ENCODE assay signal across 25 cellular contexts in genomic region chr17:80319262-80319998, GRCh38. TPM values are rescaled to one million over a fixed set of nuclear protein-coding genes. Genes with fewer than 3 reads are reported as not detected.
DNase-seq lines count a peak whose midpoint lies in the region; ATAC-seq, FAIRE-seq and TF ChIP-seq lines count a peak whose summit lies in the region.
"Had no signal": no experiment of that assay in that cellular context is flagged by ENCODE, and none has a peak within 500 bp of the region (broad histone marks: within the 10 kb centered on the region; RNA-seq: fewer than 3 reads in every experiment).

No MANE protein-coding gene starts in this region.

- peaks cover 25% of the 10 kb centered on the region for H3K36me3 Mint-ChIP-seq in activated naive CD8-positive, alpha-beta T cell
- peaks cover 74% of the 10 kb centered on the region for H3K36me3 Mint-ChIP-seq in activated naive CD8-positive, alpha-beta T cell treated with anti-CD3 and anti-CD28 coated beads for 36 hours
- peaks cover 92% of the 10 kb centered on the region for H3K36me3 Mint-ChIP-seq in activated T-helper 17 cell treated with anti-CD3 and anti-CD28 coated beads, Interleukin-2, amount 50 U/mL, for 72 hours (ENCODE audit: low read depth)
- H3K36me3 Mint-ChIP-seq in neural crest cell (ENCODE audit: low read depth) = peaks cover 37% of the 10 kb centered on the region

- TF ChIP-seq CTCF in neural crest cell (conservative IDR thresholded peaks at IDR 0.05) (no peak), dorsolateral prefrontal cortex (IDR thresholded peaks at IDR 0.05 in 54 of 56, conservative IDR thresholded peaks at IDR 0.05 in 2 of 56; ENCODE audit: low read depth in 1 of 56, partially characterized antibody in 56 of 56) (no peak)

- H3K27ac ChIP-seq in dorsolateral prefrontal cortex = no peak overlapping the region
- H3K27ac ChIP-seq: prostate gland, stomach, tibial nerve had no signal

- no peaks in the 10 kb centered on the region for H3K27me3 Mint-ChIP-seq in activated naive CD8-positive, alpha-beta T cell
- H3K27me3 Mint-ChIP-seq in activated naive CD8-positive, alpha-beta T cell treated with anti-CD3 and anti-CD28 coated beads for 36 hours = no peaks in the 10 kb centered on the region
- H3K27me3 Mint-ChIP-seq in activated T-helper 17 cell treated with anti-CD3 and anti-CD28 coated beads, Interleukin-2, amount 50 U/mL, for 72 hours = no peaks in the 10 kb centered on the region
- no peaks in the 10 kb centered on the region for H3K27me3 Mint-ChIP-seq in neural crest cell (ENCODE audit: low read depth)

- intact Hi-C loops in dorsolateral prefrontal cortex (cut with DNase I) = no loop called here

- DNase-seq in activated naive CD8-positive, alpha-beta T cell treated with anti-CD3 and anti-CD28 coated beads for 36 hours = no peak
- no peak for DNase-seq in neural crest cell (ENCODE audit: low read depth, low spot score)
- DNase-seq in urothelium cell line (ENCODE audit: low spot score) = no peak
- DNase-seq in dorsolateral prefrontal cortex = no peak
- DNase-seq: activated CD4-positive, alpha-beta T cell treated with anti-CD3 and anti-CD28 coated beads, Interleukin-2, amount 50 U/mL, for 4 hours; activated naive CD4-positive, alpha-beta T cell treated with anti-CD3 and anti-CD28 coated beads, Interleukin-2, amount 50 U/mL, for 16 hours; caudate nucleus; dermis blood vessel endothelial cell; DND-41; gastrocnemius medialis; HCEC 1CT; left cardiac atrium; NCI-H1105; NCI-H2029; NCI-H526; SIG-M5; stomach had no signal

- ATAC-seq in activated T-helper 17 cell treated with anti-CD3 and anti-CD28 coated beads, Interleukin-2, amount 50 U/mL, for 72 hours (replicated peaks) = no peak
- no peak for ATAC-seq in GM18858 (IDR thresholded peaks at IDR 0.05; ENCODE audit: unreplicated experiment)
- ATAC-seq: left cardiac atrium, Panc1 had no signal

- no peak overlapping the region for H3K4me3 ChIP-seq in dorsolateral prefrontal cortex
- H3K4me3 ChIP-seq: BLaER1 treated with 17β-estradiol and CSF1 and Interleukin-3, amounts not matched to agents 10 nM and 100 nM; gastrocnemius medialis; prostate gland; stomach; tibial nerve had no signal

- peaks cover 2% of the 10 kb centered on the region for H3K4me1 Mint-ChIP-seq in activated naive CD8-positive, alpha-beta T cell (ENCODE audit: low read depth)
- peaks cover 3% of the 10 kb centered on the region for H3K4me1 Mint-ChIP-seq in activated naive CD8-positive, alpha-beta T cell treated with anti-CD3 and anti-CD28 coated beads for 36 hours
- H3K4me1 Mint-ChIP-seq in activated T-helper 17 cell treated with anti-CD3 and anti-CD28 coated beads, Interleukin-2, amount 50 U/mL, for 72 hours = peaks cover 15% of the 10 kb centered on the region
- no peaks in the 10 kb centered on the region for H3K4me1 Mint-ChIP-seq in neural crest cell

- H3K27me3 ChIP-seq in dorsolateral prefrontal cortex = no peaks in the 10 kb centered on the region
- H3K27me3 ChIP-seq: BLaER1 treated with 17β-estradiol and CSF1 and Interleukin-3, amounts not matched to agents 10 nM and 100 nM; gastrocnemius medialis; stomach; tibial nerve had no signal

- H3K4me3 Mint-ChIP-seq in activated naive CD8-positive, alpha-beta T cell = no peak overlapping the region
- no peak overlapping the region for H3K4me3 Mint-ChIP-seq in activated naive CD8-positive, alpha-beta T cell treated with anti-CD3 and anti-CD28 coated beads for 36 hours
- no peak overlapping the region for H3K4me3 Mint-ChIP-seq in activated T-helper 17 cell treated with anti-CD3 and anti-CD28 coated beads, Interleukin-2, amount 50 U/mL, for 72 hours
- no peak overlapping the region for H3K4me3 Mint-ChIP-seq in neural crest cell

- H3K27ac Mint-ChIP-seq in activated naive CD8-positive, alpha-beta T cell = peak overlapping the region; percentile 54
- no peak overlapping the region for H3K27ac Mint-ChIP-seq in activated naive CD8-positive, alpha-beta T cell treated with anti-CD3 and anti-CD28 coated beads for 36 hours
- peak overlapping the region; percentile 76 for H3K27ac Mint-ChIP-seq in activated T-helper 17 cell treated with anti-CD3 and anti-CD28 coated beads, Interleukin-2, amount 50 U/mL, for 72 hours
- H3K27ac Mint-ChIP-seq in neural crest cell (ENCODE audit: unreplicated experiment) = peak overlapping the region; percentile 68

- H3K9me3 Mint-ChIP-seq in activated naive CD8-positive, alpha-beta T cell (ENCODE audit: low read depth) = no peaks in the 10 kb centered on the region
- H3K9me3 Mint-ChIP-seq in activated naive CD8-positive, alpha-beta T cell treated with anti-CD3 and anti-CD28 coated beads for 36 hours = peaks cover 2% of the 10 kb centered on the region
- H3K9me3 Mint-ChIP-seq in activated T-helper 17 cell treated with anti-CD3 and anti-CD28 coated beads, Interleukin-2, amount 50 U/mL, for 72 hours = no peaks in the 10 kb centered on the region
- H3K9me3 Mint-ChIP-seq in neural crest cell = peaks cover 4% of the 10 kb centered on the region

- FAIRE-seq in urothelium cell line (lab: Jason Lieb, UNC) = peak; percentile 72
- FAIRE-seq: astrocyte had no signal

RNA-seq across cellular contexts. Expression of gene RNF213, which starts 58.8 kb away (rescaled TPM):
- 100 to 1,000 TPM; 109 TPM for total RNA-seq in activated naive CD8-positive, alpha-beta T cell treated with anti-CD3 and anti-CD28 coated beads for 36 hours
- total RNA-seq in activated T-helper 17 cell treated with anti-CD3 and anti-CD28 coated beads, Interleukin-2, amount 50 U/mL, for 72 hours = 1,000 to 10,000 TPM; 1,022 to 1,405 TPM
- total RNA-seq in neural crest cell (29.6 and 31.9 TPM in 2 replicates), dorsolateral prefrontal cortex (100 to 1,000 TPM in 11 of 120 experiments, 10 to 100 TPM in 109; 39.0 to 137 (median 70.6) TPM)

Comparison
In these comparisons a context has a peak if more than half of its experiments do, and no peak if none do; other contexts are left out.
1. RNA of gene RNF213, which starts 58.8 kb away (total RNA-seq): 1,022 to 1,405 TPM in activated T-helper 17 cell treated with anti-CD3 and anti-CD28 coated beads, Interleukin-2, amount 50 U/mL, for 72 hours; 109 TPM in activated naive CD8-positive, alpha-beta T cell treated with anti-CD3 and anti-CD28 coated beads for 36 hours, 39.0 to 137 TPM in dorsolateral prefrontal cortex and 29.6 to 31.9 TPM in neural crest cell; every median in the first group is over 4 times any median in the second.